ENCODE assay signal across 7 cellular contexts in the genomic region with DNA sequence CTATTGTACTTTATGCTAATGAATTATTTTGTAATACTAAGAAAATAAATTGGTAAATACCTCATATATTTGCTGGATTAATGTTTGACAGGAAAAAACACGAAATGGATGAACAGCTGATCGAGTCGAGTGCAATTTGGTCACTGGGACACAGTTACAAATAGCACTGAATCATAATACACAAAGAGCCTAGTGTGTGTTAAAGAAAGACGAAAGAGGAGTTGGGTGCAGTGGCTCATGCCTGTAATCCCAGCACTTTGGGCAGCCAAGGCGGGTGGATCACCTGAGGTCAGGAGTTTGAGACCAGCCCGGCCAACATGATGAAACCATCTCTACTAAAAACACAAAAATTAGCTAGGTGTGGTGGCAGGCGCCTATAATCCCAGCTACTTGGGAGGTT. TPM values are rescaled to one million over a fixed set of nuclear protein-coding genes. Genes with fewer than 3 reads are reported as not detected.
A peak's percentile ranks its signal among the peaks of the same experiment; 100 is the strongest.
DNase-seq lines count a peak whose midpoint lies in the region; ATAC-seq and TF ChIP-seq lines count a peak whose summit lies in the region.
"Not testable (repeated sequence)": the region's sequence is repeated elsewhere in the genome, so short reads cannot be mapped to it uniquely, and the experiment has no call there.

No MANE protein-coding gene starts in this region.

- H3K79me2 ChIP-seq in GM23338 (replicated peaks; ENCODE audit: insufficient read depth); PC-3 (ENCODE audit: low read length): not testable (repeated sequence)

- BruUV-seq in PC-3 (replicated peaks; lab: Mats Ljungman, UMichigan) = not testable (repeated sequence)

- H3K4me1 Mint-ChIP-seq in GM23338; activated naive CD4-positive, alpha-beta T cell treated with anti-CD3 and anti-CD28 coated beads for 36 hours (ENCODE audit: low read depth); memory B cell: not testable (repeated sequence)

- CTCF ChIA-PET in PC-3 (lab: Charles Lee); activated naive CD4-positive, alpha-beta T cell treated with anti-CD3 and anti-CD28 coated beads for 36 hours (lab: Charles Lee): not testable (repeated sequence)
- CTCF ChIA-PET in RWPE1 (lab: Yijun Ruan, JAX) = interaction anchor here (0.6 to 1.0 kb wide), 2 partner anchors 107 to 117 kb away, joined by 3 to 4 read pairs; no protein-coding TSS in a partner anchor

- not testable (repeated sequence) for TF ChIP-seq CTCF in GM23338 (conservative IDR thresholded peaks at IDR 0.05; ENCODE audit: low read depth in 2 of 2)
- TF ChIP-seq CTCF in PC-3 (conservative IDR thresholded peaks at IDR 0.05; ENCODE audit: low read depth, low read length) (0 out of 2 replicates have a peak, but pooled peaks have one; percentile 2), RWPE1 (conservative IDR thresholded peaks at IDR 0.05; ENCODE audit: low read depth) (0 out of 2 replicates have a peak, but pooled peaks have one; percentile 3)

- H3K4me1 ChIP-seq in GM23338 (ENCODE audit: insufficient read depth) = not testable (repeated sequence)
- H3K4me1 ChIP-seq in PC-3 (ENCODE audit: insufficient read depth, low read length) (peaks cover 14% of the 10 kb centered on the region), SJSA1 (replicated peaks) (peaks cover 18% of the 10 kb centered on the region)

- not testable (repeated sequence) for H3K27me3 ChIP-seq in GM23338 (ENCODE audit: insufficient read depth); PC-3 (ENCODE audit: low read length); SJSA1 (replicated peaks)

- not testable (repeated sequence) for H4K20me1 ChIP-seq in GM23338 (replicated peaks; ENCODE audit: insufficient read depth); PC-3 (ENCODE audit: low read length)

- H3K9me2 ChIP-seq in GM23338 (ENCODE audit: insufficient read depth); PC-3 (replicated peaks; ENCODE audit: low read length): not testable (repeated sequence)

- not testable (repeated sequence) for H3K27me3 Mint-ChIP-seq in GM23338 (ENCODE audit: insufficient read depth, low read depth, poor library complexity); activated naive CD4-positive, alpha-beta T cell treated with anti-CD3 and anti-CD28 coated beads for 36 hours (ENCODE audit: low read depth); memory B cell

- not testable (repeated sequence) for H3K4me3 ChIP-seq in GM23338; PC-3 (ENCODE audit: low read length); SJSA1

- H3K9me3 ChIP-seq in PC-3 (ENCODE audit: low read length); SJSA1 (replicated peaks): not testable (repeated sequence)

- H3F3A ChIP-seq in GM23338 (replicated peaks; ENCODE audit: low read depth) = not testable (repeated sequence)
- peaks cover 11% of the 10 kb centered on the region for H3F3A ChIP-seq in PC-3 (ENCODE audit: low read length, unreplicated experiment)

- H3K9ac ChIP-seq in PC-3 (ENCODE audit: low read length) = not testable (repeated sequence)

- H3K36me3 Mint-ChIP-seq in GM23338 (ENCODE audit: low read depth) (peaks cover 43% of the 10 kb centered on the region), memory B cell (peaks cover 24% of the 10 kb centered on the region)
- peaks cover 31% of the 10 kb centered on the region for H3K36me3 Mint-ChIP-seq in activated naive CD4-positive, alpha-beta T cell treated with anti-CD3 and anti-CD28 coated beads for 36 hours (ENCODE audit: low read depth)

- DNase-seq in GM23338 (ENCODE audit: low spot score); PC-3; RWPE1 (ENCODE audit: low spot score); SJSA1 (ENCODE audit: low read depth in 1 of 2, low spot score in 2 of 2); activated naive CD4-positive, alpha-beta T cell treated with anti-CD3 and anti-CD28 coated beads for 36 hours; memory B cell (ENCODE audit: low spot score in 2 of 2): not testable (repeated sequence)
- DNase-seq in cardiac septum (ENCODE audit: low spot score) = peak; percentile 2

- intact Hi-C loops in PC-3 (cut with micrococcal nuclease) = loop anchor here (5.0 kb wide), 1 partner anchor 61 kb away; no protein-coding TSS in a partner anchor
- intact Hi-C loops in activated naive CD4-positive, alpha-beta T cell treated with anti-CD3 and anti-CD28 coated beads for 36 hours (cut with micrococcal nuclease); cardiac septum (cut with DNase I): not testable (repeated sequence)

- H3K27ac ChIP-seq in GM23338 (ENCODE audit: low read depth) (peak overlapping the region; percentile 37; the same call in 1 of the 2 replicates), RWPE1 (peak overlapping the region; percentile 66), SJSA1 (peak overlapping the region; percentile 34; the same call in 1 of the 2 replicates)
- H3K27ac ChIP-seq in PC-3 (ENCODE audit: low read length) = not testable (repeated sequence)

- not testable (repeated sequence) for ATAC-seq in GM23338; PC-3; memory B cell (ENCODE audit: low read depth)

- H3K27ac Mint-ChIP-seq in GM23338 (peak overlapping the region; percentile 23; the same call in 1 of the 2 replicates), memory B cell (peak overlapping the region; percentile 14)
- peak overlapping the region; percentile 8 for H3K27ac Mint-ChIP-seq in activated naive CD4-positive, alpha-beta T cell treated with anti-CD3 and anti-CD28 coated beads for 36 hours

- POLR2A ChIA-PET in PC-3 (lab: Charles Lee; ENCODE audit: unreplicated experiment); RWPE1 (lab: Yijun Ruan, JAX; ENCODE audit: low non-redundant PET): not testable (repeated sequence)

- H3K4me2 ChIP-seq in GM23338; PC-3 (ENCODE audit: low read length): not testable (repeated sequence)

- not testable (repeated sequence) for H2AFZ ChIP-seq in GM23338; PC-3 (ENCODE audit: low read length)

- not testable (repeated sequence) for H3K4me3 Mint-ChIP-seq in GM23338; activated naive CD4-positive, alpha-beta T cell treated with anti-CD3 and anti-CD28 coated beads for 36 hours; memory B cell

- H3K9me3 Mint-ChIP-seq in GM23338; activated naive CD4-positive, alpha-beta T cell treated with anti-CD3 and anti-CD28 coated beads for 36 hours; memory B cell: not testable (repeated sequence)

- H3K36me3 ChIP-seq in GM23338 (ENCODE audit: insufficient read depth) (peaks cover 13% of the 10 kb centered on the region), PC-3 (ENCODE audit: low read depth, low read length) (peaks cover 36% of the 10 kb centered on the region), SJSA1 (peaks cover 55% of the 10 kb centered on the region)

RNA-seq across cellular contexts. Expression of gene PSMD12, which starts 28.0 kb away (rescaled TPM):
- 67.1 and 73.7 TPM in 2 replicates for total RNA-seq in GM23338 (2014; rRNA removed; shearing (Covaris generic))
- 130 and 146 TPM in 2 replicates for polyA plus RNA-seq in GM23338 (2016; fragmentation: Nextera tagmentation; extraction: Ambion mirVana)
- total RNA-seq in PC-3 (2014; rRNA removed) (60.0 and 68.8 TPM in 2 replicates), cardiac septum (43.4 TPM)
- 52.5 and 59.4 TPM in 2 replicates for total RNA-seq in SJSA1 (2014; rRNA removed; shearing (Covaris generic))
- total RNA-seq in activated naive CD4-positive, alpha-beta T cell treated with anti-CD3 and anti-CD28 coated beads for 36 hours = 10 to 100 TPM; 67.8 to 70.7 TPM

RNA-seq across cellular contexts. Expression of gene PITPNC1, which starts 38.7 kb away (rescaled TPM):
- total RNA-seq in GM23338 (2014; rRNA removed; shearing (Covaris generic)) = 22.8 and 32.6 TPM in 2 replicates
- polyA plus RNA-seq in GM23338 (2016; fragmentation: Nextera tagmentation; extraction: Ambion mirVana) = 21.6 and 23.0 TPM in 2 replicates
- total RNA-seq in PC-3 (2014; rRNA removed) (23.1 and 25.4 TPM in 2 replicates), cardiac septum (12.5 TPM)
- total RNA-seq in SJSA1 (2014; rRNA removed; shearing (Covaris generic)) = 5.8 and 9.1 TPM in 2 replicates
- total RNA-seq in activated naive CD4-positive, alpha-beta T cell treated with anti-CD3 and anti-CD28 coated beads for 36 hours = 10 to 100 TPM; 58.7 to 60.0 TPM
